In the genomic region with DNA sequence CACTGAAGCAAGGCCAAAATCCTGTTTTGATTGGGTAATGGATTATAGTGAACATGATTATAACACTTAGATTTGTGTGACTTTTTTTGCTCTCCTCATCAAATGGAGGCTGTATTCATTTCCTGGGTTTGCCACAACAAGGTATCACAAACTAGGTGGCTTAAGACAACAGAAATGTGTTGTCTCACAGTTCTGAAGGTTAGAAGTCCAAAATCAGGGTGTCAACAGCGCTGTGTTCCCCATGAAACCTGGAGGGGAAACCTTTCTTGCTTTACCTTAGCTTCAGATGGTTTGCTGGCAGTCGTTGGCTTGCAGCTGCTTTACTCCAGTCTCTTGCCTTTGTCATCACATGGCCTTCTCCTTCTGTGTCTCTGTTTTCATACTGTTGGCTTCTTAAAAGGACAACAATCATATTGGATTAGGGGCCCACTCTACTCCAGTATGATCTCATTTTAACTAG, we compare ENCODE assay signal across 1 cellular context.
TF ChIP-seq lines count a peak whose summit lies in the region.

No MANE protein-coding gene starts in this region.

TF ChIP-seq in SK-N-SH, 30 proteins besides CTCF, POLR2A, EP300 and RAD21 (continued from another document):
- TF ChIP-seq, protein P1, sequence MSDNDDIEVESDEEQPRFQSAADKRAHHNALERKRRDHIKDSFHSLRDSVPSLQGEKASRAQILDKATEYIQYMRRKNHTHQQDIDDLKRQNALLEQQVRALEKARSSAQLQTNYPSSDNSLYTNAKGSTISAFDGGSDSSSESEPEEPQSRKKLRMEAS (IDR thresholded peaks at IDR 0.05; ENCODE audit: low read depth), result no peak
- no peak for TF ChIP-seq JUND (IDR thresholded peaks at IDR 0.05)
- TF ChIP-seq, protein P2, sequence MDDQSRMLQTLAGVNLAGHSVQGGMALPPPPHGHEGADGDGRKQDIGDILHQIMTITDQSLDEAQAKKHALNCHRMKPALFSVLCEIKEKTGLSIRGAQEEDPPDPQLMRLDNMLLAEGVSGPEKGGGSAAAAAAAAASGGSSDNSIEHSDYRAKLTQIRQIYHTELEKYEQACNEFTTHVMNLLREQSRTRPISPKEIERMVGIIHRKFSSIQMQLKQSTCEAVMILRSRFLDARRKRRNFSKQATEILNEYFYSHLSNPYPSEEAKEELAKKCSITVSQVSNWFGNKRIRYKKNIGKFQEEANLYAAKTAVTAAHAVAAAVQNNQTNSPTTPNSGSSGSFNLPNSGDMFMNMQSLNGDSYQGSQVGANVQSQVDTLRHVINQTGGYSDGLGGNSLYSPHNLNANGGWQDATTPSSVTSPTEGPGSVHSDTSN (IDR thresholded peaks at IDR 0.05), result no peak
- no peak for TF ChIP-seq TAF1 (IDR thresholded peaks at IDR 0.05; ENCODE audit: borderline replicate concordance, low read depth, low read length)
- no peak for TF ChIP-seq RXRA (IDR thresholded peaks at IDR 0.05; ENCODE audit: borderline replicate concordance, low read depth)
- no peak for TF ChIP-seq MEF2A (IDR thresholded peaks at IDR 0.05; ENCODE audit: borderline replicate concordance, low read depth)
TF ChIP-seq in SK-N-SH: peak in this region for 0.
